In genomic region chr10:101041252-101041761, GRCh38 we compare ENCODE assay signal across 1 cellular context.
TF ChIP-seq lines count a peak whose summit lies in the region.

No MANE protein-coding gene starts in this region.

TF ChIP-seq in H1, 55 proteins besides CTCF, POLR2A, EP300 and RAD21:
- TF ChIP-seq SP1 (IDR thresholded peaks at IDR 0.05; ENCODE audit: low read depth, low read length) (0 out of 2 replicates have a peak, but pooled peaks have one; percentile 23), SRF (IDR thresholded peaks at IDR 0.05; ENCODE audit: low read depth, low read length) (no peak)
TF ChIP-seq in H1: peak in this region for 1.
